In genomic region chr15:79478108-79478507, GRCh38 we compare ENCODE assay signal across 33 cellular contexts.
"Had no signal": no experiment of that assay in that cellular context is flagged by ENCODE, and none has a peak within 500 bp of the region (broad histone marks: within the 10 kb centered on the region; RNA-seq: fewer than 3 reads in every experiment).

No MANE protein-coding gene starts in this region.

- H3K9me3 ChIP-seq: adrenal gland had no signal

- FAIRE-seq: astrocyte, TTC549 had no signal

- H3K27ac ChIP-seq: adrenal gland, body of pancreas, brain microvascular endothelial cell, breast epithelium, cardiac muscle cell, VCaP had no signal

- H3K36me3 ChIP-seq: adrenal gland, brain microvascular endothelial cell, breast epithelium, cardiac muscle cell had no signal

- H3K27me3 ChIP-seq: adrenal gland, body of pancreas, brain microvascular endothelial cell, breast epithelium, cardiac muscle cell had no signal

- DNase-seq: activated B cell treated with CpG ODN at 0.5 μM for 24 hours; activated CD4-positive, alpha-beta memory T cell treated with anti-CD3 and anti-CD28 coated beads for 36 hours; activated CD4-positive, alpha-beta T cell treated with anti-CD3 and anti-CD28 coated beads for 4 hours; activated CD4-positive, alpha-beta T cell treated with anti-CD3 and anti-CD28 coated beads, Interleukin-2, amount 50 U/mL, for 1 hour; activated CD4-positive, alpha-beta T cell treated with anti-CD3 and anti-CD28 coated beads, Interleukin-2, amount 50 U/mL, for 4 hours; activated CD4-positive, CD25-positive, alpha-beta regulatory T cell treated with anti-CD3 and anti-CD28 coated beads, Interleukin-2, amount 50 U/mL, for 72 hours; activated CD8-positive, alpha-beta memory T cell treated with anti-CD3 and anti-CD28 coated beads, Interleukin-2, amount 50 U/mL, for 4 hours; activated CD8-positive, alpha-beta T cell treated with anti-CD3 and anti-CD28 coated beads for 36 hours; activated effector memory CD4-positive, alpha-beta T cell treated with anti-CD3 and anti-CD28 coated beads, Interleukin-2, amount 50 U/mL, for 16 hours; activated gamma-delta T cell treated with Interleukin-2 at 50 U/mL for 16 hours; activated naive CD4-positive, alpha-beta T cell; activated naive CD4-positive, alpha-beta T cell treated with anti-CD3 and anti-CD28 coated beads for 36 hours; activated naive CD4-positive, alpha-beta T cell treated with anti-CD3 and anti-CD28 coated beads, Interleukin-2, amount 50 U/mL, for 16 hours; activated naive CD8-positive, alpha-beta T cell treated with anti-CD3 and anti-CD28 coated beads for 36 hours; activated T-cell treated with anti-CD3 and anti-CD28 coated beads for 4 hours; activated T-cell treated with anti-CD3 and anti-CD28 coated beads, Interleukin-2, amount 50 U/mL, for 1 hour; activated T-cell treated with anti-CD3 and anti-CD28 coated beads, Interleukin-2, amount 50 U/mL, for 4 hours; activated T-cell treated with anti-CD3 and anti-CD28 coated beads, Interleukin-2, amount 50 U/mL, for 72 hours; adrenal gland; amniotic stem cell; aorta; body of pancreas; brain microvascular endothelial cell; caudate nucleus; cerebellar nuclear complex; T-helper 1 cell; T-helper 2 cell; T-helper 9 cell had no signal

- H3K4me1 ChIP-seq: body of pancreas, breast epithelium had no signal

- H3K4me3 ChIP-seq: adrenal gland, body of pancreas, breast epithelium, cardiac muscle cell had no signal
